Comparison of ENCODE assay signal across 9 cellular contexts in the genomic region with DNA sequence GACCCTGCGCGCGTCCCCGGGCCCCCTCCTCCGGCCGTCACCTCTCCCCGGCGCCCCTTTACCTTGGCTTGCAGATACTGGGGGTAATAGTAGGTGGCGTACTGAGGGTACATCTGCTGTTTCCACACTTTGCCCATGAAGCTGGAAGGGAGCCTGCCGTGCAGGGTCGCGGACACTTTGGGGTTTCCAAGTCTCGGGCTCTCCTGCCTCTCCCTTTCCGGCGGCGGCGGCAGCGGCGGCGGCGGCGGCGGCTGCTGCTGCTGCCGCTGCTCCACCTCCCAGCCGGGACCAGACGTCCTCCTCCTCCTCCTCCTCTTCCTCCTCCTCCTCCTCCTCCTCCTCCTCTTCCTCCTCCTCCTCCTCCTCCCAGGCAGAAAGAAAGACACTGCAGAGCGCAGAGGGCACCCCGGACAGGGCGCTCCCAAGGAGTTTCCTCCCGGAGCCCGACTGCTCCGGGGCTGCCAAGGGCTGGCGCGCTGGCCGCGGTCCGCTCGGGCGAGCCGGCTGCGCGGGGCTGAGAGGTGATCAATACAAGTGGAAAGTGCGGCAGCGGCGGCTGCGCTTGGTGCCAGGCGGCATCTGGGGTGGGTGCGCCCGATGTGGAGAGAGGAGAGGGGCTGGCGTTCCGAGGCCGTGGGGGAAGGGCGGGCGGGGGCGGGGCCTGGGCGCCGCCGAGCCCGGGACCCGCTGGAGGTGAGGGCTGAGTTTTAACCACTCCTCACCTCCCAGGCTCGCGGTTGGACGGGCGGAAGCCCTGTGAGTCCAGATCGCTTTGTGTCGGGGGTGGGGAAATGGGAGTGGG. TPM values are rescaled to one million over a fixed set of nuclear protein-coding genes. Genes with fewer than 3 reads are reported as not detected.
DNase-seq lines count a peak whose midpoint lies in the region; ATAC-seq and TF ChIP-seq lines count a peak whose summit lies in the region.
"Had no signal": no experiment of that assay in that cellular context is flagged by ENCODE, and none has a peak within 500 bp of the region (broad histone marks: within the 10 kb centered on the region; RNA-seq: fewer than 3 reads in every experiment).

Gene RBMS1 (minus strand): TSS at position 581 of the 802 bp plus-strand sequence. CDS start 444 bp downstream, at position 137.

- ATAC-seq in left colon = peak; percentile 62

- no peaks in the 10 kb centered on the region for H3K36me3 ChIP-seq in colonic mucosa

- intact Hi-C loops in colonic mucosa (cut with DNase I) (no loop called here), left colon (cut with DNase I, micrococcal nuclease) (loop anchor here in 1 of 2 donors (10.0 kb wide), 1 partner anchor 169 kb away; no protein-coding TSS in a partner anchor)

- H3K9me3 ChIP-seq in colonic mucosa = no peaks in the 10 kb centered on the region

- peak within 1 kb of the TSS; percentile 65 for H3K4me3 ChIP-seq in colonic mucosa

- no peaks in the 10 kb centered on the region for H3K4me1 ChIP-seq in colonic mucosa

- DNase-seq in DMS 273 (lab: John Stamatoyannopoulos, UW; ENCODE audit: unreplicated experiment) = peak; percentile 68
- DNase-seq in DMS 273 treated with DMSO at 0.1 percent for 48 hours (lab: John Stamatoyannopoulos, UW) = no peak
- peak; percentile 14 for DNase-seq in NCI-H2029 (lab: John Stamatoyannopoulos, UW)
- DNase-seq in activated CD4-positive, alpha-beta T cell treated with anti-CD3 and anti-CD28 coated beads for 24 hours (ENCODE audit: low read depth in 2 of 2) = peak; percentile 22 to 30
- DNase-seq in colonic mucosa = peak; percentile 39
- peak; percentile 33 to 50 for DNase-seq in left colon
- peak; percentile 47 to 65 for DNase-seq in stimulated activated CD4-positive, alpha-beta T cell treated with anti-CD3 and anti-CD28 coated beads, Interleukin-2, amount 100 ng/mL, for 24 hours
- no peak for DNase-seq in DMS114 treated with DMSO at 0.1 percent for 48 hours (lab: John Stamatoyannopoulos, UW; ENCODE audit: unreplicated experiment)

- peak within 1 kb of the TSS; percentile 78 for H3K27ac ChIP-seq in colonic mucosa
- H3K27ac ChIP-seq: 22Rv1 had no signal

- TF ChIP-seq CTCF in colonic mucosa (IDR thresholded peaks at IDR 0.05) = no peak

- peaks cover 7% of the 10 kb centered on the region for H3K27me3 ChIP-seq in colonic mucosa

- H3K9ac ChIP-seq in colonic mucosa (ENCODE audit: low read depth in 2 of 2, low read length in 2 of 2) = peak within 1 kb of the TSS; percentile 46 to 65

RNA-seq across cellular contexts. Expression of gene RBMS1, which starts in this region (rescaled TPM):
- total RNA-seq in colonic mucosa (10 to 100 TPM in 1 of 2 donors, 1 to 10 TPM in 1; 6.3 to 21.1 TPM), left colon (10 to 100 TPM in 1 of 2 donors, 1 to 10 TPM in 1; 7.5 to 18.6 TPM)

Comparison
In these comparisons a context has a peak if more than half of its experiments do, and no peak if none do; other contexts are left out.
1. DNase-seq: peak in DMS 273 (single experiment), NCI-H2029 (single experiment), activated CD4-positive, alpha-beta T cell treated with anti-CD3 and anti-CD28 coated beads for 24 hours (2 of 2), colonic mucosa (single experiment), left colon (2 of 2) and stimulated activated CD4-positive, alpha-beta T cell treated with anti-CD3 and anti-CD28 coated beads, Interleukin-2, amount 100 ng/mL, for 24 hours (2 of 2); none in DMS 273 treated with DMSO at 0.1 percent for 48 hours (single experiment) and DMS114 treated with DMSO at 0.1 percent for 48 hours (single experiment).